Comparison of ENCODE assay signal across 23 cellular contexts in genomic region chr11:69472766-69473519, GRCh38. TPM values are rescaled to one million over a fixed set of nuclear protein-coding genes. Genes with fewer than 3 reads are reported as not detected.
DNase-seq lines count a peak whose midpoint lies in the region; ATAC-seq, FAIRE-seq and TF ChIP-seq lines count a peak whose summit lies in the region.
"Had no signal": no experiment of that assay in that cellular context is flagged by ENCODE, and none has a peak within 500 bp of the region (broad histone marks: within the 10 kb centered on the region; RNA-seq: fewer than 3 reads in every experiment).

No MANE protein-coding gene starts in this region.

- peak; percentile 78 for FAIRE-seq in K562 (lab: Jason Lieb, UNC)
- FAIRE-seq in kidney (lab: Jason Lieb, UNC), result no peak
- FAIRE-seq: GM12891 had no signal

- H3K9me3 ChIP-seq in K562 (replicated peaks; ENCODE audit: control insufficient read depth, insufficient read depth, low read depth, low read length) (no peaks in the 10 kb centered on the region), kidney (ENCODE audit: control insufficient read depth in 1 of 2, low read length in 2 of 2) (no peaks in the 10 kb centered on the region), spleen (peaks cover 0 to 9% (median 6%) of the 10 kb centered on the region in 8 donors), MG63 (no peaks in the 10 kb centered on the region)
- H3K9me3 ChIP-seq: Peyer's patch had no signal

- 30% methylated on average over 9 of the region's 10 CpGs for WGBS in K562 (ENCODE audit: insufficient coverage, low coverage, missing lambda C conversion rate)
- 81 to 93% (median 90%) methylated on average over 10 of the region's 10 CpGs for WGBS in spleen, 5 donors

- peak; percentile 39; the same call in 2 of the 3 replicates for ATAC-seq in K562

- H3K4me3 ChIP-seq in K562 (no peak overlapping the region), kidney (ENCODE audit: low read length in 2 of 2) (no peak overlapping the region), spleen (no peak overlapping the region), MG63 (no peak overlapping the region)
- H3K4me3 ChIP-seq: Peyer's patch had no signal

- H3K9me1 ChIP-seq in K562 (ENCODE audit: control insufficient read depth, insufficient read depth, low read length), result no peaks in the 10 kb centered on the region

- CTCF ChIA-PET in K562 (lab: Yijun Ruan, JAX; ENCODE audit: low intra/inter-chr PET ratio), result no interaction called here

- in situ Hi-C loops in K562 (cut with MboI), result no loop called here

- no peak for TF ChIP-seq POLR2A in K562 (conservative IDR thresholded peaks at IDR 0.05)
- TF ChIP-seq POLR2A in spleen (IDR thresholded peaks at IDR 0.05), result no peak

- TF ChIP-seq EP300 in K562 (IDR thresholded peaks at IDR 0.05; ENCODE audit: low read length), result no peak

- H3K27me3 ChIP-seq in K562 (ENCODE audit: control insufficient read depth in 2 of 2, insufficient read depth in 2 of 2, low read length in 2 of 2) (peaks cover 8 to 17% of the 10 kb centered on the region in 2 experiments), spleen (replicated peaks in 1 of 7) (peaks cover 0 to 22% (median 0%) of the 10 kb centered on the region in 7 donors), MG63 (no peaks in the 10 kb centered on the region)
- H3K27me3 ChIP-seq: Peyer's patch had no signal

- BruUV-seq in K562 (replicated peaks; lab: Mats Ljungman, UMichigan), result no TSS peak

- POLR2A ChIA-PET in K562 (lab: Yijun Ruan, JAX), result interaction anchor here (0.6 to 0.9 kb wide), 2 partner anchors 23 to 55 kb away, joined by 3 read pairs; no protein-coding TSS in a partner anchor

- DNase-seq in RPMI7951 (ENCODE audit: low read depth), result peak; percentile 14
- no peak for DNase-seq in K562 (ENCODE audit: extremely low read depth in 1 of 4, low spot score in 3 of 4)
- DNase-seq in kidney, result peak; percentile 62
- DNase-seq in spleen, result peak; percentile 56
- DNase-seq in hypothalamus (lab: John Stamatoyannopoulos, UW), result no peak
- DNase-seq in MG63, result no peak
- no peak for DNase-seq in effector CD4-positive, alpha-beta T cell
- DNase-seq: CD4-positive, CD25-positive, alpha-beta regulatory T cell; COR-L47; DND-41; H7; Kasumi-1; NCI-H1048; NCI-H1436; NCI-H2029; NCI-H2227 treated with DMSO at 0.1 percent for 48 hours; NCI-H510A treated with DMSO at 0.1 percent for 48 hours; NCI-H748 treated with DMSO at 0.1 percent for 48 hours; Peyer's patch had no signal

- no peaks in the 10 kb centered on the region for H3K79me2 ChIP-seq in K562 (ENCODE audit: control insufficient read depth, insufficient read depth, low read length)

- H3K4me1 ChIP-seq in K562 (replicated peaks in 1 of 2; ENCODE audit: control insufficient read depth in 2 of 2, insufficient read depth in 2 of 2, low read length in 2 of 2) (peaks cover 4 to 27% of the 10 kb centered on the region in 2 experiments), kidney (ENCODE audit: control insufficient read depth in 1 of 2, insufficient read depth in 1 of 2, low read depth in 1 of 2, low read length in 2 of 2) (no peaks in the 10 kb centered on the region), spleen (peaks cover 0 to 27% (median 13%) of the 10 kb centered on the region in 6 donors)

- TF ChIP-seq CTCF in K562 (IDR thresholded peaks at IDR 0.05 in 2 of 3, conservative IDR thresholded peaks at IDR 0.05 in 1 of 3; ENCODE audit: insufficient read depth in 2 of 3, low read depth in 1 of 3, low read length in 3 of 3) (no peak), kidney (IDR thresholded peaks at IDR 0.05; ENCODE audit: borderline replicate concordance, extremely low read depth, insufficient read depth) (no peak), spleen (IDR thresholded peaks at IDR 0.05 in 8 of 11, conservative IDR thresholded peaks at IDR 0.05 in 3 of 11) (no peak)

- H3K27ac ChIP-seq in K562 (ENCODE audit: extremely low read depth, low read depth, low read length) (no peak overlapping the region), kidney (ENCODE audit: low read depth in 2 of 2, low read length in 2 of 2) (no peak overlapping the region), spleen (no peak overlapping the region)
- H3K27ac ChIP-seq: Peyer's patch had no signal

- no peak overlapping the region for H3K4me2 ChIP-seq in K562 (ENCODE audit: insufficient read depth, low read length)

- no peak overlapping the region for H2AFZ ChIP-seq in K562 (ENCODE audit: low read depth, low read length)

- no peaks in the 10 kb centered on the region for H4K20me1 ChIP-seq in K562 (replicated peaks; ENCODE audit: control insufficient read depth, insufficient read depth, low read length)

- H3K36me3 ChIP-seq in K562 (ENCODE audit: control insufficient read depth, insufficient read depth, low read length), result no peaks in the 10 kb centered on the region
- H3K36me3 ChIP-seq in kidney (ENCODE audit: control insufficient read depth in 1 of 2, insufficient read depth in 2 of 2, low read length in 2 of 2), result no peaks in the 10 kb centered on the region
- no peaks in the 10 kb centered on the region for H3K36me3 ChIP-seq in spleen
- H3K36me3 ChIP-seq in MG63, result no peaks in the 10 kb centered on the region

- H3K9ac ChIP-seq in K562 (ENCODE audit: insufficient read depth in 1 of 2, low read depth in 2 of 2, low read length in 2 of 2) (peak overlapping the region in 1 of 2 experiments; percentile 48; a peak in 1 of 4 replicates), kidney (ENCODE audit: low read length in 2 of 2) (no peak overlapping the region)

- intact Hi-C loops in K562 (cut with micrococcal nuclease) (no loop called here), kidney (cut with DNase I) (no loop called here), spleen (cut with DNase I; ENCODE audit: low total_unique reads) (no loop called here)

- no peak for TF ChIP-seq RAD21 in K562 (CRISPR knock-in tag; conservative IDR thresholded peaks at IDR 0.05 in 1 of 2, IDR thresholded peaks at IDR 0.05 in 1 of 2)

TF ChIP-seq in K562, 482 proteins besides CTCF, POLR2A, EP300 and RAD21:
- TF ChIP-seq PKNOX1 (IDR thresholded peaks at IDR 0.05) (0 out of 2 replicates have a peak, but pooled peaks have one; percentile 15), HMG20A (CRISPR knock-in tag; conservative IDR thresholded peaks at IDR 0.05) (no peak), FOSL1 (tag; conservative IDR thresholded peaks at IDR 0.05) (0 out of 2 replicates have a peak, but pooled peaks have one; percentile 16), MAX (CRISPR knock-in tag; IDR thresholded peaks at IDR 0.05) (peak; percentile 13; the same call in 1 of the 2 replicates), HNRNPUL1 (IDR thresholded peaks at IDR 0.05; ENCODE audit: low read length) (no peak)

RNA-seq across cellular contexts. Expression of gene LINC01488, which starts 8.5 kb away (rescaled TPM):
- not detected in 2 replicates for total RNA-seq in RPMI7951 (2014; rRNA removed; shearing (Covaris generic))
- not detected in 2 replicates for total RNA-seq in K562 (2011; cell fraction: chromatin; rRNA removed; ENCODE audit: low replicate concordance)
- total RNA-seq in K562 (2011; cell fraction: nucleolus; rRNA removed), result not detected in 2 replicates
- total RNA-seq in K562 (2011; cell fraction: nucleoplasm; rRNA removed), result not detected in 2 replicates
- total RNA-seq in K562 (2014; rRNA removed) (not detected in 2 replicates), K562 (2014; rRNA removed; fragmentation: Illumina TruSeq; extraction: Trizol) (not detected in 2 replicates), K562 (2015; rRNA removed; fragmentation: Illumina TruSeq; extraction: Trizol) (not detected in 2 replicates), K562 (2021) (not detected in 2 replicates), kidney (not detected), spleen (not detected)
- polyA plus RNA-seq in K562 (2011; rRNA removed) (not detected in 2 replicates), K562 (2014; fragmentation: Illumina TruSeq; extraction: Trizol) (not detected in 2 replicates), K562 (2014; fragmentation: Nextera tagmentation; extraction: Ambion mirVana) (not detected), K562 (2014; rRNA removed) (not detected in 2 replicates), kidney (ENCODE audit: insufficient read depth, low read depth, low replicate concordance) (not detected), spleen (not detected)
- polyA plus RNA-seq in K562 (2011; cell fraction: cytosol; rRNA removed), result not detected in 2 replicates
- not detected in 2 replicates for polyA plus RNA-seq in K562 (2011; cell fraction: nucleus; rRNA removed)
- polyA plus RNA-seq in K562 (2012), result not detected in 2 replicates
- polyA minus RNA-seq in K562 (2011; rRNA and poly(A)+ RNA removed), result not detected in 2 replicates
- polyA minus RNA-seq in K562 (2011; cell fraction: cytosol; rRNA and poly(A)+ RNA removed), result not detected in 2 replicates
- polyA minus RNA-seq in K562 (2011; cell fraction: nucleus; rRNA and poly(A)+ RNA removed), result not detected in 2 replicates
- total RNA-seq in MG63 (2014; rRNA removed; shearing (Covaris generic); ENCODE audit: low replicate concordance), result not detected in 2 replicates
- total RNA-seq: CD4-positive, CD25-positive, alpha-beta regulatory T cell; H7; MCF 10A; OCI-LY7; Peyer's patch had no signal
- polyA plus RNA-seq: BJ; CD4-positive, CD25-positive, alpha-beta regulatory T cell had no signal

Comparison
In these comparisons a context has a peak if more than half of its experiments do, and no peak if none do; other contexts are left out.
1. DNase-seq: peak in RPMI7951 (single experiment), kidney (single experiment) and spleen (single experiment); none in K562 (0 of 4), hypothalamus (0 of 51), MG63 (single experiment) and effector CD4-positive, alpha-beta T cell (single experiment).